ENCODE assay signal across 8 cellular contexts in the genomic region with DNA sequence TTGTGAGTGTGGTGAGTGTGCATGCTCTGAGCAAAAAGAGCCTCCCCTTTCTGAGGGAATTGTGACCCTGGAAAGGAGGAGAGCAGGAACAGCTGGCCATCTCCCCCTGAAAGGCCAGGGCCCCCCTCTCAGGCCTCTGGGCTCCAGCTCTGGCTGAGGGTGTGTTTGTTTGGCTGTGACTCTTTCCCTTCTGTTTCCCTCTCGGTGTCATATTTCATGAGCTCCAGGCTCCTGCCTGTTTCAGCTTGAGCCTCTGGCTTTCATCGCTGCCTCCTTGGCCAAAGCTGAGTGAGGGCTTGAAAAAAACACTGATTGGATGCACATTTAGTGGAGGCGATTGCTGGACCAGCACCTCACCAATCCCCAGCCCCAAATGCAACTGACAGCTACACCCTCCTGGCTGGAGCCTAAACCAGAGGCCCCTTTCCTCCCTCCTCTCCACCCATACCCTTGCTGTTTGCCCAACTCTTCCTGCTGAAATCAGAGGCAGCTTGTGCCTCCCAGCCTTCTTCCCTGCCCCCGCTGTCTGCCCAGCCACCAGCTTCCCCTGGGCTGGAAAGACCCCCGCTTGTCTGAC.
DNase-seq lines count a peak whose midpoint lies in the region; ATAC-seq, FAIRE-seq and TF ChIP-seq lines count a peak whose summit lies in the region.

No MANE protein-coding gene starts in this region.

- H3K9me3 ChIP-seq in SK-N-MC (ENCODE audit: low read depth, low read length) (no peaks in the 10 kb centered on the region), gastroesophageal sphincter (no peaks in the 10 kb centered on the region), osteoblast (ENCODE audit: low read depth, low read length) (no peaks in the 10 kb centered on the region)

- H3K27ac Mint-ChIP-seq in T-helper 2 cell treated with Interferon-gamma antibody and Interleukin-4, amounts not matched to agents 5 μg/mL and 100 μg/mL, for 36 hours: no peak overlapping the region

- TF ChIP-seq POLR2A in gastroesophageal sphincter (IDR thresholded peaks at IDR 0.05): no peak
- no peak for TF ChIP-seq POLR2A in GM12891 (IDR thresholded peaks at IDR 0.05; ENCODE audit: low read depth, low read length)

- H3K4me3 ChIP-seq in SK-N-MC (peak overlapping the region; percentile 33; the same call in 1 of the 2 replicates), gastroesophageal sphincter (no peak overlapping the region), osteoblast (ENCODE audit: insufficient read depth, low read length) (peak overlapping the region; percentile 16)

- H3K27me3 ChIP-seq in gastroesophageal sphincter (no peaks in the 10 kb centered on the region), osteoblast (ENCODE audit: insufficient read depth, low read length) (no peaks in the 10 kb centered on the region)

- peak; percentile 92 for DNase-seq in M059J (ENCODE audit: low read depth)
- DNase-seq in SK-N-MC (ENCODE audit: low read depth, low spot score): no peak
- peak; percentile 82 for DNase-seq in osteoblast (ENCODE audit: insufficient read length, low spot score, missing footprints)
- DNase-seq in GM12891 (ENCODE audit: insufficient read length, low spot score): no peak
- DNase-seq in T-helper 2 cell treated with Interferon-gamma antibody and Interleukin-4, amounts not matched to agents 5 μg/mL and 100 μg/mL, for 36 hours (ENCODE audit: low spot score): no peak

- no peak for FAIRE-seq in GM12891 (lab: Jason Lieb, UNC)

- no peak for TF ChIP-seq CTCF in gastroesophageal sphincter (IDR thresholded peaks at IDR 0.05)
- no peak for TF ChIP-seq CTCF in osteoblast (IDR thresholded peaks at IDR 0.05; ENCODE audit: extremely low read depth, low read depth, low read length)

- peaks cover 97% of the 10 kb centered on the region for H3K79me2 ChIP-seq in osteoblast (ENCODE audit: insufficient read depth, low read length)

- no peaks in the 10 kb centered on the region for H3K36me3 Mint-ChIP-seq in T-helper 2 cell treated with Interferon-gamma antibody and Interleukin-4, amounts not matched to agents 5 μg/mL and 100 μg/mL, for 36 hours (ENCODE audit: low read depth)

- H3K36me3 ChIP-seq in SK-N-MC (ENCODE audit: insufficient read depth, low read length): peaks cover 43% of the 10 kb centered on the region
- H3K36me3 ChIP-seq in gastroesophageal sphincter: no peaks in the 10 kb centered on the region
- H3K36me3 ChIP-seq in osteoblast (ENCODE audit: insufficient read depth, low read length): peaks cover 6% of the 10 kb centered on the region

- ATAC-seq in gastroesophageal sphincter (peak; percentile 92), HG03571 (IDR thresholded peaks at IDR 0.05; ENCODE audit: unreplicated experiment) (no peak), HG02798 (IDR thresholded peaks at IDR 0.05; ENCODE audit: poor library complexity, unreplicated experiment) (no peak)

- no peak overlapping the region for H3K4me3 Mint-ChIP-seq in T-helper 2 cell treated with Interferon-gamma antibody and Interleukin-4, amounts not matched to agents 5 μg/mL and 100 μg/mL, for 36 hours

- peaks cover 10% of the 10 kb centered on the region for H3K27me3 Mint-ChIP-seq in T-helper 2 cell treated with Interferon-gamma antibody and Interleukin-4, amounts not matched to agents 5 μg/mL and 100 μg/mL, for 36 hours (ENCODE audit: low read depth)

- TF ChIP-seq EP300 in gastroesophageal sphincter (IDR thresholded peaks at IDR 0.05): no peak

- H3K4me1 ChIP-seq in gastroesophageal sphincter (peaks cover 10 to 93% (median 39%) of the 10 kb centered on the region in 3 donors), osteoblast (ENCODE audit: insufficient read depth, low read length) (peaks cover 32% of the 10 kb centered on the region)

- peaks cover 38% of the 10 kb centered on the region for H4K20me1 ChIP-seq in osteoblast (ENCODE audit: insufficient read depth, low read length)

- H3K27ac ChIP-seq in SK-N-MC (peak overlapping the region; percentile 62; the same call in 1 of the 2 replicates), gastroesophageal sphincter (peak overlapping the region; percentile 5 to 83 (median 82)), osteoblast (ENCODE audit: low read depth, low read length) (peak overlapping the region; percentile 24)

- no peaks in the 10 kb centered on the region for H3K4me1 Mint-ChIP-seq in T-helper 2 cell treated with Interferon-gamma antibody and Interleukin-4, amounts not matched to agents 5 μg/mL and 100 μg/mL, for 36 hours (ENCODE audit: low read depth)

- no peak overlapping the region for H2AFZ ChIP-seq in osteoblast (ENCODE audit: low read length)

- no peak overlapping the region for H3K9ac ChIP-seq in SK-N-MC (ENCODE audit: insufficient read length)

- WGBS in gastroesophageal sphincter (ENCODE audit: low coverage in 1 of 2), 2 donors: 0 to 24% methylated on average over 2 to 5 of the region's 5 CpGs

- no peaks in the 10 kb centered on the region for H3K9me3 Mint-ChIP-seq in T-helper 2 cell treated with Interferon-gamma antibody and Interleukin-4, amounts not matched to agents 5 μg/mL and 100 μg/mL, for 36 hours

- H3K4me2 ChIP-seq in osteoblast (ENCODE audit: insufficient read depth, low read length): peak overlapping the region; percentile 72

TF ChIP-seq in GM12891, 5 proteins besides CTCF, POLR2A, EP300 and RAD21:
- TF ChIP-seq TAF1 (IDR thresholded peaks at IDR 0.05; ENCODE audit: low read depth, low read length) (no peak), POLR2AphosphoS5 (IDR thresholded peaks at IDR 0.05; ENCODE audit: low read depth, low read length) (no peak), POU2F2 (IDR thresholded peaks at IDR 0.05; ENCODE audit: low read depth, low read length) (no peak), PAX5 (IDR thresholded peaks at IDR 0.05; ENCODE audit: insufficient read depth, low read length, severe bottlenecking) (no peak), SPI1 (IDR thresholded peaks at IDR 0.05; ENCODE audit: low read depth, low read length) (no peak)

Comparison
In these comparisons a context has a peak if more than half of its experiments do, and no peak if none do; other contexts are left out.
1. DNase-seq: peak in M059J (single experiment) and osteoblast (single experiment); none in SK-N-MC (single experiment), GM12891 (single experiment) and T-helper 2 cell treated with Interferon-gamma antibody and Interleukin-4, amounts not matched to agents 5 μg/mL and 100 μg/mL, for 36 hours (single experiment).
2. H3K27ac ChIP-seq: peak in every context shown above with its lines; median percentile 82 in gastroesophageal sphincter; 62 in SK-N-MC; 24 in osteoblast.
3. H3K4me3 ChIP-seq: peak in SK-N-MC (single experiment) and osteoblast (single experiment); none in gastroesophageal sphincter (0 of 2).